Comparison of ENCODE assay signal across 18 cellular contexts in the genomic region with DNA sequence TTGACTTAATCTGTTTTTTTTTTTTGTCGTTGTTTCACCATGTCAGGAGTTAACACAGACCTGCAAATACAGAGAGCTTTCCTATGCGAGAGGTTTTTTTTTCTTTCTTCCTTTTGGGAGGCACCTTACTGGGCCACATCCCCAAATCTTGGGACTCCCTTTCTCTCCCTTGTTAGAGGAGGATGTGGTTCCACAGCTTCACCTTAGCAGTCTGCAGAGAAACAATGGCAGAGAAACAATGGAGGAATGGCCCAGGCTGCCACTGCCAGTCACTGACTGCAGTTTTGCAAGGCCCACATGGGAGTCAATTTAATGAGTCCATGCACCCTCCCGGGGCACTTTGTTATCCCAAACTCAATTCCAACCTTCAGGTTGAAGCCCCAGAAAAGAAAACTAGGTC. TPM values are rescaled to one million over a fixed set of nuclear protein-coding genes. Genes with fewer than 3 reads are reported as not detected.
DNase-seq lines count a peak whose midpoint lies in the region; ATAC-seq and TF ChIP-seq lines count a peak whose summit lies in the region.
"Had no signal": no experiment of that assay in that cellular context is flagged by ENCODE, and none has a peak within 500 bp of the region (broad histone marks: within the 10 kb centered on the region; RNA-seq: fewer than 3 reads in every experiment).

No MANE protein-coding gene starts in this region.

- no peak for TF ChIP-seq CTCF in WTC11 (IDR thresholded peaks at IDR 0.05)

- peak overlapping the region; percentile 94 for H3K27ac Mint-ChIP-seq in WTC11
- H3K27ac Mint-ChIP-seq: B cell; CD4-positive, CD25-positive, alpha-beta regulatory T cell had no signal

- DNase-seq in H7 (peak; percentile 57), WTC11 (ENCODE audit: low spot score) (no peak), A172 (ENCODE audit: low spot score) (no peak), middle frontal gyrus (ENCODE audit: extremely low spot score, low spot score) (no peak)
- no peak for DNase-seq in stimulated activated CD4-positive, alpha-beta T cell treated with anti-CD3 and anti-CD28 coated beads, Interleukin-2, amount 100 ng/mL, for 24 hours
- DNase-seq: 8988T; C1 segment of cervical spinal cord; CD4-positive, CD25-positive, alpha-beta regulatory T cell; CD8-positive, alpha-beta memory T cell; COR-L47; DMS 273 treated with DMSO at 0.1 percent for 48 hours; DMS53; DND-41; EL had no signal

- H3K9me3 ChIP-seq in iPS-20b (ENCODE audit: insufficient read depth, low read depth, low read length), result peaks cover 24% of the 10 kb centered on the region

- peaks cover 23% of the 10 kb centered on the region for H3K4me1 ChIP-seq in iPS-20b (ENCODE audit: insufficient read depth, low read length)

- CTCF ChIA-PET in WTC11 (lab: Charles Lee), result interaction anchor here (0.5 to 3.0 kb wide), 3 partner anchors 139 to 362 kb away, joined by 3 to 11 read pairs (median 3); no protein-coding TSS in a partner anchor

- H3K36me3 Mint-ChIP-seq in WTC11, result peaks cover 57% of the 10 kb centered on the region

- peaks cover 48% of the 10 kb centered on the region for H3K9me3 Mint-ChIP-seq in WTC11

- H3K36me3 ChIP-seq in H7 (replicated peaks; ENCODE audit: control insufficient read depth, insufficient read depth, low read length) (no peaks in the 10 kb centered on the region), iPS-20b (ENCODE audit: insufficient read depth, low read depth, low read length) (peaks cover 7% of the 10 kb centered on the region)

- H3K4me3 Mint-ChIP-seq in WTC11, result no peak overlapping the region
- H3K4me3 Mint-ChIP-seq: B cell; CD4-positive, CD25-positive, alpha-beta regulatory T cell; CD8-positive, alpha-beta memory T cell had no signal

- POLR2A ChIA-PET in WTC11 (lab: Charles Lee), result no interaction called here

- peak overlapping the region; percentile 28; the same call in 1 of the 2 replicates for H3K9ac ChIP-seq in iPS-20b (ENCODE audit: low read depth, low read length)

- peak overlapping the region; percentile 87 for H3K27ac ChIP-seq in iPS-20b (ENCODE audit: low read length)

- ATAC-seq in WTC11 (peak; percentile 68), GM18868 (IDR thresholded peaks at IDR 0.05; ENCODE audit: unreplicated experiment) (no peak)
- ATAC-seq: GM12878 had no signal

- H3K4me1 Mint-ChIP-seq in WTC11, result peaks cover 36% of the 10 kb centered on the region
- H3K4me1 Mint-ChIP-seq: B cell; CD8-positive, alpha-beta memory T cell had no signal

- H3K27me3 ChIP-seq in H7 (ENCODE audit: control insufficient read depth, insufficient read depth, low read length), result no peaks in the 10 kb centered on the region
- H3K27me3 ChIP-seq in iPS-20b (ENCODE audit: insufficient read depth, low read length), result no peaks in the 10 kb centered on the region

- peaks cover 13% of the 10 kb centered on the region; the same call in 1 of the 2 replicates for H3K27me3 Mint-ChIP-seq in WTC11 (ENCODE audit: low read depth)
- H3K27me3 Mint-ChIP-seq: B cell; CD4-positive, CD25-positive, alpha-beta regulatory T cell had no signal

- H3K4me3 ChIP-seq in H7 (ENCODE audit: insufficient read depth, low read depth, low read length) (no peak overlapping the region), iPS-20b (ENCODE audit: low read length) (peak overlapping the region; percentile 41; the same call in 1 of the 2 replicates)
- H3K4me3 ChIP-seq: GM12878 had no signal

TF ChIP-seq in WTC11, 78 proteins besides CTCF, POLR2A, EP300 and RAD21:
- TF ChIP-seq CREB1 (CRISPR knock-in tag; IDR thresholded peaks at IDR 0.05), result no peak
- TF ChIP-seq, protein P1, sequence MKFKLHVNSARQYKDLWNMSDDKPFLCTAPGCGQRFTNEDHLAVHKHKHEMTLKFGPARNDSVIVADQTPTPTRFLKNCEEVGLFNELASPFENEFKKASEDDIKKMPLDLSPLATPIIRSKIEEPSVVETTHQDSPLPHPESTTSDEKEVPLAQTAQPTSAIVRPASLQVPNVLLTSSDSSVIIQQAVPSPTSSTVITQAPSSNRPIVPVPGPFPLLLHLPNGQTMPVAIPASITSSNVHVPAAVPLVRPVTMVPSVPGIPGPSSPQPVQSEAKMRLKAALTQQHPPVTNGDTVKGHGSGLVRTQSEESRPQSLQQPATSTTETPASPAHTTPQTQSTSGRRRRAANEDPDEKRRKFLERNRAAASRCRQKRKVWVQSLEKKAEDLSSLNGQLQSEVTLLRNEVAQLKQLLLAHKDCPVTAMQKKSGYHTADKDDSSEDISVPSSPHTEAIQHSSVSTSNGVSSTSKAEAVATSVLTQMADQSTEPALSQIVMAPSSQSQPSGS (CRISPR knock-in tag; IDR thresholded peaks at IDR 0.05; ENCODE audit: borderline replicate concordance, low read depth), result no peak
- TF ChIP-seq ZNF263 (CRISPR knock-in tag; IDR thresholded peaks at IDR 0.05; ENCODE audit: low read depth), result no peak
- no peak for TF ChIP-seq ZBTB21 (CRISPR knock-in tag; IDR thresholded peaks at IDR 0.05; ENCODE audit: borderline replicate concordance)
- TF ChIP-seq, protein P2, sequence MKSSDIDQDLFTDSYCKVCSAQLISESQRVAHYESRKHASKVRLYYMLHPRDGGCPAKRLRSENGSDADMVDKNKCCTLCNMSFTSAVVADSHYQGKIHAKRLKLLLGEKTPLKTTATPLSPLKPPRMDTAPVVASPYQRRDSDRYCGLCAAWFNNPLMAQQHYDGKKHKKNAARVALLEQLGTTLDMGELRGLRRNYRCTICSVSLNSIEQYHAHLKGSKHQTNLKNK (CRISPR knock-in tag; IDR thresholded peaks at IDR 0.05), result no peak
- TF ChIP-seq GABPB1 (CRISPR knock-in tag; IDR thresholded peaks at IDR 0.05), result no peak
- no peak for TF ChIP-seq JUN (CRISPR knock-in tag; IDR thresholded peaks at IDR 0.05)
- TF ChIP-seq TP53 (CRISPR knock-in tag; IDR thresholded peaks at IDR 0.05), result no peak
- TF ChIP-seq, protein P3, sequence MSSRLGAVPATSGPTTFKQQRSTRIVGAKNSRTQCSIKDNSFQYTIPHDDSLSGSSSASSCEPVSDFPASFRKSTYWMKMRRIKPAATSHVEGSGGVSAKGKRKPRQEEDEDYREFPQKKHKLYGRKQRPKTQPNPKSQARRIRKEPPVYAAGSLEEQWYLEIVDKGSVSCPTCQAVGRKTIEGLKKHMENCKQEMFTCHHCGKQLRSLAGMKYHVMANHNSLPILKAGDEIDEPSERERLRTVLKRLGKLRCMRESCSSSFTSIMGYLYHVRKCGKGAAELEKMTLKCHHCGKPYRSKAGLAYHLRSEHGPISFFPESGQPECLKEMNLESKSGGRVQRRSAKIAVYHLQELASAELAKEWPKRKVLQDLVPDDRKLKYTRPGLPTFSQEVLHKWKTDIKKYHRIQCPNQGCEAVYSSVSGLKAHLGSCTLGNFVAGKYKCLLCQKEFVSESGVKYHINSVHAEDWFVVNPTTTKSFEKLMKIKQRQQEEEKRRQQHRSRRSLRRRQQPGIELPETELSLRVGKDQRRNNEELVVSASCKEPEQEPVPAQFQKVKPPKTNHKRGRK (CRISPR knock-in tag; IDR thresholded peaks at IDR 0.05; ENCODE audit: borderline replicate concordance), result no peak
- TF ChIP-seq, protein P4, sequence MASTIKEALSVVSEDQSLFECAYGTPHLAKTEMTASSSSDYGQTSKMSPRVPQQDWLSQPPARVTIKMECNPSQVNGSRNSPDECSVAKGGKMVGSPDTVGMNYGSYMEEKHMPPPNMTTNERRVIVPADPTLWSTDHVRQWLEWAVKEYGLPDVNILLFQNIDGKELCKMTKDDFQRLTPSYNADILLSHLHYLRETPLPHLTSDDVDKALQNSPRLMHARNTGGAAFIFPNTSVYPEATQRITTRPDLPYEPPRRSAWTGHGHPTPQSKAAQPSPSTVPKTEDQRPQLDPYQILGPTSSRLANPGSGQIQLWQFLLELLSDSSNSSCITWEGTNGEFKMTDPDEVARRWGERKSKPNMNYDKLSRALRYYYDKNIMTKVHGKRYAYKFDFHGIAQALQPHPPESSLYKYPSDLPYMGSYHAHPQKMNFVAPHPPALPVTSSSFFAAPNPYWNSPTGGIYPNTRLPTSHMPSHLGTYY (CRISPR knock-in tag; IDR thresholded peaks at IDR 0.05), result no peak
- TF ChIP-seq SOX15 (CRISPR knock-in tag; IDR thresholded peaks at IDR 0.05), result no peak

RNA-seq across cellular contexts. Expression of a gene that starts 20.8 kb away (rescaled TPM):
- total RNA-seq in H7 (2014; rRNA removed; shearing (Covaris generic)), result 154 and 174 TPM in 2 replicates
- total RNA-seq in WTC11 (2021), result 22.9 to 31.6 TPM (median 30.5 TPM) in 3 replicates
- 6.0 and 9.4 TPM in 2 replicates for total RNA-seq in A172 (2014; rRNA removed; shearing (Covaris generic))
